Comparison of ENCODE assay signal across 8 cellular contexts in genomic region chr16:85563515-85564276, GRCh38. TPM values are rescaled to one million over a fixed set of nuclear protein-coding genes. Genes with fewer than 3 reads are reported as not detected.
DNase-seq lines count a peak whose midpoint lies in the region; TF ChIP-seq lines count a peak whose summit lies in the region.

No MANE protein-coding gene starts in this region.

- no peaks in the 10 kb centered on the region for H3K36me3 ChIP-seq in adrenal gland (replicated peaks in 1 of 2)
- no peaks in the 10 kb centered on the region for H3K36me3 ChIP-seq in spleen

- H3K4me1 ChIP-seq in adrenal gland (replicated peaks in 1 of 2) = peaks cover 10 to 47% of the 10 kb centered on the region in 2 donors
- peaks cover 41 to 100% (median 87%) of the 10 kb centered on the region in 6 donors for H3K4me1 ChIP-seq in spleen

- H3K4me3 ChIP-seq in adrenal gland (no peak overlapping the region), spleen (peak overlapping the region in 1 of 8 donors; percentile 5)

- H3K9me3 ChIP-seq in adrenal gland (replicated peaks in 1 of 3) (no peaks in the 10 kb centered on the region), spleen (no peaks in the 10 kb centered on the region)

- intact Hi-C loops in adrenal gland (cut with DNase I) = no loop called here
- intact Hi-C loops in spleen (cut with DNase I; ENCODE audit: low total_unique reads) = no loop called here

- TF ChIP-seq CTCF in adrenal gland (IDR thresholded peaks at IDR 0.05) = peak in 3 of 6 experiments; percentile 18 to 33 (median 28)
- TF ChIP-seq CTCF in spleen (IDR thresholded peaks at IDR 0.05 in 8 of 11, conservative IDR thresholded peaks at IDR 0.05 in 3 of 11) = peak in 7 of 11 experiments; percentile 8 to 45 (median 38)
- TF ChIP-seq CTCF in GM10266 (IDR thresholded peaks at IDR 0.05; ENCODE audit: control insufficient read depth, insufficient read depth, low read depth, missing control alignments) = no peak

- H3K27me3 ChIP-seq in adrenal gland (no peaks in the 10 kb centered on the region), spleen (replicated peaks in 1 of 7) (no peaks in the 10 kb centered on the region)

- 57 to 77% (median 62%) methylated on average over 8 to 19 of the region's 19 CpGs for WGBS in adrenal gland, 4 donors
- 53 to 64% (median 59%) methylated on average over 13 to 19 of the region's 19 CpGs for WGBS in spleen, 5 donors

- DNase-seq in HK-2 (ENCODE audit: unreplicated experiment) (peak; percentile 64), adrenal gland (peak; percentile 60 to 88 (median 76)), kidney tubule cell (ENCODE audit: low spot score) (peak; percentile 86), spleen (peak; percentile 88), NK-92 (lab: John Stamatoyannopoulos, UW; ENCODE audit: unreplicated experiment) (no peak), GM10266 (ENCODE audit: extremely low spot score) (no peak), DMS 273 (lab: John Stamatoyannopoulos, UW; ENCODE audit: unreplicated experiment) (no peak)
- DNase-seq in stimulated activated CD4-positive, alpha-beta T cell treated with anti-CD3 and anti-CD28 coated beads, Interleukin-2, amount 100 ng/mL, for 48 hours = no peak

- TF ChIP-seq POLR2A in adrenal gland (IDR thresholded peaks at IDR 0.05) (no peak), spleen (IDR thresholded peaks at IDR 0.05) (no peak)

- H3K27ac ChIP-seq in adrenal gland (peak overlapping the region in 3 of 5 donors; percentile 15 to 71 (median 68)), spleen (peak overlapping the region; percentile 29 to 77 (median 67))

RNA-seq across cellular contexts. Expression of gene GSE1, which starts 49.4 kb away (rescaled TPM):
- total RNA-seq in adrenal gland (10 to 100 TPM; 57.1 to 99.9 (median 68.2) TPM), spleen (100 to 1,000 TPM in 1 of 7 donors, 10 to 100 TPM in 6; 79.8 to 121 (median 91.4) TPM)
- polyA plus RNA-seq in adrenal gland (10 to 100 TPM; 24.4 to 75.9 (median 25.8) TPM), spleen (10 to 100 TPM in 1 of 3 donors, 1 to 10 TPM in 2; 7.4 to 23.2 (median 9.2) TPM)

Comparison
In these comparisons a context has a peak if more than half of its experiments do, and no peak if none do; other contexts are left out.
1. DNase-seq: peak in HK-2 (single experiment), adrenal gland (7 of 7), kidney tubule cell (single experiment) and spleen (single experiment); none in NK-92 (single experiment), stimulated activated CD4-positive, alpha-beta T cell treated with anti-CD3 and anti-CD28 coated beads, Interleukin-2, amount 100 ng/mL, for 48 hours (0 of 2), GM10266 (single experiment) and DMS 273 (single experiment).